ENCODE assay signal across 18 cellular contexts in the genomic region with DNA sequence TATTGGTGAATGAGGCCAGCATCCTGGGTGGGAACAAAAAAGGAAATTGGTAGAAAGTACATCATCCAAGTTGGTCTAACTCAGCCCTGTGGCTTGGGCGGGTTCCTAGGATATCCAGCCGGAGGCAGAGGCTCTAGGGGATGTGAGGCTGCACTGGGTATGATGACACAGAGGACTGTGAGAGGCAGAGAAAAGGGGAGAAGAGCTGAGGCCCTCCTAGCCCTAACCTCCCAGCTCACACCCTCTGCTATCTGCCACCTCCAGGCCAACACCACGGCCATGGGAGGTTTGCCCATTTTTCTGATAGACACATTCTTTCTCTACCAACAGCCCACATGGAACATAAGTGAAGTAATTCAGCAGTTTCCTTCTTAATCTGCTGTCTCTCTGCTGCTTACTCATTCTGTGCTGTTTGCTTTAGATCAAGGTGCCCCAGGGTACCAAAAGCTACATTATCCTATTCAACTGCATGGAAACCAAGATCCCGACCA.
A peak's percentile ranks its signal among the peaks of the same experiment; 100 is the strongest.
DNase-seq lines count a peak whose midpoint lies in the region; ATAC-seq and TF ChIP-seq lines count a peak whose summit lies in the region.
"Had no signal": no experiment of that assay in that cellular context is flagged by ENCODE, and none has a peak within 500 bp of the region (broad histone marks: within the 10 kb centered on the region; RNA-seq: fewer than 3 reads in every experiment).

No MANE protein-coding gene starts in this region.

- H3K27me3 ChIP-seq in IMR-90 (ENCODE audit: control insufficient read depth, insufficient read depth, low read length) = no peaks in the 10 kb centered on the region
- H3K27me3 ChIP-seq: colonic mucosa, esophagus squamous epithelium had no signal

- H3K23ac ChIP-seq in IMR-90 (ENCODE audit: low read depth, low read length) = no peak overlapping the region

- H4K20me1 ChIP-seq in IMR-90 (ENCODE audit: insufficient read depth, low read length) = no peaks in the 10 kb centered on the region
- no peaks in the 10 kb centered on the region for H4K20me1 ChIP-seq in OCI-LY7 (ENCODE audit: insufficient read depth, low read length)

- H4K91ac ChIP-seq in IMR-90 (ENCODE audit: insufficient read depth, low read depth, low read length) = no peak overlapping the region

- H2BK15ac ChIP-seq in IMR-90 (ENCODE audit: low read depth, low read length) = peak overlapping the region; percentile 49; the same call in 1 of the 3 replicates

- H2BK5ac ChIP-seq in IMR-90 (ENCODE audit: low read depth, low read length, poor library complexity, severe bottlenecking) = no peak overlapping the region

- no peaks in the 10 kb centered on the region for H3K79me2 ChIP-seq in OCI-LY7 (ENCODE audit: insufficient read depth, low read depth, low read length)

- H3K9me3 ChIP-seq in IMR-90 (ENCODE audit: control insufficient read depth, insufficient read depth, low read length) (peaks cover 3% of the 10 kb centered on the region), OCI-LY7 (ENCODE audit: low read length) (no peaks in the 10 kb centered on the region)
- H3K9me3 ChIP-seq: Caco-2, colonic mucosa, esophagus squamous epithelium had no signal

- peaks cover 19% of the 10 kb centered on the region for H3K9me1 ChIP-seq in IMR-90 (ENCODE audit: insufficient read depth, low read length)

- no peak overlapping the region for H4K5ac ChIP-seq in IMR-90 (ENCODE audit: low read depth, low read length)

- no peak overlapping the region for H2AK9ac ChIP-seq in IMR-90 (replicated peaks; ENCODE audit: low read depth, low read length, poor library complexity)

- H3K56ac ChIP-seq in IMR-90 (ENCODE audit: extremely low read depth, insufficient read depth, low read length) = no peak overlapping the region; the same call in 1 of the 2 replicates

- H3K4me3 ChIP-seq in IMR-90 (ENCODE audit: insufficient read depth, low read depth, low read length) (no peak overlapping the region), astrocyte of the spinal cord (ENCODE audit: low read depth, low read length) (no peak overlapping the region), OCI-LY7 (ENCODE audit: low read depth, low read length, poor library complexity, severe bottlenecking) (no peak overlapping the region)
- H3K4me3 ChIP-seq: colonic mucosa, esophagus squamous epithelium had no signal

- H3K36me3 ChIP-seq in IMR-90 (ENCODE audit: control insufficient read depth, insufficient read depth, low read length) = no peaks in the 10 kb centered on the region
- H3K36me3 ChIP-seq in OCI-LY7 (ENCODE audit: insufficient read depth, low read length) = no peaks in the 10 kb centered on the region
- H3K36me3 ChIP-seq: colonic mucosa, esophagus squamous epithelium had no signal

- peak; percentile 35 for DNase-seq in A172 (ENCODE audit: low spot score)
- peak; percentile 38 for DNase-seq in IMR-90
- DNase-seq in astrocyte of the spinal cord (ENCODE audit: low read depth, low spot score) = peak; percentile 67
- no peak for DNase-seq in left cardiac atrium
- no peak for DNase-seq in OCI-LY7 (ENCODE audit: low spot score)
- no peak for DNase-seq in NCI-H2107 (lab: John Stamatoyannopoulos, UW)
- no peak for DNase-seq in NCI-H1105 (lab: John Stamatoyannopoulos, UW)
- DNase-seq: ACHN; activated CD4-positive, CD25-positive, alpha-beta regulatory T cell treated with anti-CD3 and anti-CD28 coated beads, Interleukin-2, amount 50 U/mL, for 72 hours; Caco-2; colonic mucosa; esophagus squamous epithelium; KBM-7; NCI-H1694 treated with DMSO at 0.1 percent for 48 hours; NCI-H526; stimulated activated CD4-positive, alpha-beta T cell treated with anti-CD3 and anti-CD28 coated beads, Interleukin-4, amount 100 ng/mL, for 1 hour had no signal

- H3K79me1 ChIP-seq in IMR-90 (ENCODE audit: low read depth in 1 of 2, low read length in 2 of 2) = no peaks in the 10 kb centered on the region

- in situ Hi-C loops in IMR-90 (cut with MboI; ENCODE audit: low sequenced_read_pairs) (no loop called here), astrocyte of the spinal cord (cut with HindIII; ENCODE audit: low sequenced_read_pairs) (no loop called here)

- no peak overlapping the region for H3K4me2 ChIP-seq in IMR-90 (ENCODE audit: low read depth, low read length)
- no peak overlapping the region for H3K4me2 ChIP-seq in OCI-LY7 (ENCODE audit: low read length)

- intact Hi-C loops in IMR-90 (cut with micrococcal nuclease) (no loop called here), left cardiac atrium (cut with DNase I) (no loop called here), OCI-LY7 (cut with micrococcal nuclease; ENCODE audit: unreplicated experiment) (no loop called here)

- H3K4ac ChIP-seq in IMR-90 (ENCODE audit: low read depth, low read length) = no peak overlapping the region; the same call in 1 of the 2 replicates

- 0 out of 2 replicates have a peak overlapping the region, but pooled peaks have one; percentile 25 for H3K14ac ChIP-seq in IMR-90 (replicated peaks; ENCODE audit: low read depth, low read length)

- peak overlapping the region; percentile 59 for H2AFZ ChIP-seq in IMR-90 (replicated peaks; ENCODE audit: low read length, poor library complexity)
- H2AFZ ChIP-seq in OCI-LY7 (ENCODE audit: low read length) = no peak overlapping the region

- H3K18ac ChIP-seq in IMR-90 (ENCODE audit: low read depth, low read length) = peak overlapping the region; percentile 56; the same call in 1 of the 2 replicates

- BruUV-seq in IMR-90 (replicated peaks; lab: Mats Ljungman, UMichigan) (no TSS peak), OCI-LY7 (replicated peaks; lab: Mats Ljungman, UMichigan) (no TSS peak)

- no peak for TF ChIP-seq POLR2A in IMR-90 (IDR thresholded peaks at IDR 0.05; ENCODE audit: low read depth, low read length)

- H2BK120ac ChIP-seq in IMR-90 (ENCODE audit: low read depth, low read length) = peak overlapping the region; percentile 35; the same call in 1 of the 2 replicates

- ATAC-seq in IMR-90 (ENCODE audit: low read depth) (no peak), left cardiac atrium (peak; percentile 58 to 69), HG03342 (IDR thresholded peaks at IDR 0.05; ENCODE audit: unreplicated experiment) (no peak)
- ATAC-seq: Panc1 had no signal

- H4K8ac ChIP-seq in IMR-90 (ENCODE audit: low read depth in 2 of 2, low read length in 2 of 2) = no peak overlapping the region

- no CpG with 5 or more reads among the region's 4 CpGs for WGBS in IMR-90 (ENCODE audit: extremely low coverage in 2 of 2, insufficient read length in 1 of 2), 2 experiments

- no peaks in the 10 kb centered on the region; the same call in 1 of the 2 replicates for H3K9me2 ChIP-seq in OCI-LY7 (ENCODE audit: insufficient read depth, low read length)

- H3K9ac ChIP-seq in IMR-90 (ENCODE audit: low read depth, low read length) = no peak overlapping the region

- H3K4me1 ChIP-seq in IMR-90 (ENCODE audit: control insufficient read depth, insufficient read depth, low read length) (peaks cover 19% of the 10 kb centered on the region), OCI-LY7 (ENCODE audit: insufficient read depth, low read length, poor library complexity, severe bottlenecking) (no peaks in the 10 kb centered on the region)
- H3K4me1 ChIP-seq: colonic mucosa had no signal

- H2AK5ac ChIP-seq in IMR-90 (ENCODE audit: low read depth, low read length) = no peak overlapping the region; the same call in 1 of the 2 replicates

- POLR2A ChIA-PET in IMR-90 (lab: Charles Lee; ENCODE audit: unreplicated experiment) (no interaction called here), OCI-LY7 (lab: Charles Lee) (no interaction called here)

- CTCF ChIA-PET in IMR-90 (lab: Yijun Ruan, JAX) (no interaction called here), OCI-LY7 (lab: Charles Lee; ENCODE audit: unreplicated experiment) (no interaction called here)

- H2BK20ac ChIP-seq in IMR-90 (ENCODE audit: low read depth, low read length) = peak overlapping the region; percentile 48

- TF ChIP-seq RAD21 in IMR-90 (IDR thresholded peaks at IDR 0.05; ENCODE audit: low read length) = no peak

- dilution Hi-C loops in IMR-90 (cut with HindIII; ENCODE audit: low sequenced_read_pairs, unreplicated experiment) = no loop called here

- H3K27ac ChIP-seq in IMR-90 (ENCODE audit: insufficient read depth, low read length) (no peak overlapping the region), OCI-LY7 (ENCODE audit: low read depth, low read length, poor library complexity, severe bottlenecking) (no peak overlapping the region)
- H3K27ac ChIP-seq: colonic mucosa, esophagus squamous epithelium had no signal

- TF ChIP-seq CTCF in IMR-90 (conservative IDR thresholded peaks at IDR 0.05; ENCODE audit: low read depth, low read length) (no peak), astrocyte of the spinal cord (IDR thresholded peaks at IDR 0.05; ENCODE audit: low read depth, low read length) (no peak), OCI-LY7 (conservative IDR thresholded peaks at IDR 0.05; ENCODE audit: low read length) (no peak)

TF ChIP-seq in IMR-90, 13 proteins besides CTCF, POLR2A, EP300 and RAD21 (continues in another document):
- TF ChIP-seq MXI1 (IDR thresholded peaks at IDR 0.05; ENCODE audit: borderline replicate concordance, low read depth, low read length) (no peak), MAFK (IDR thresholded peaks at IDR 0.05; ENCODE audit: low read depth, low read length) (no peak), NFE2L2 (IDR thresholded peaks at IDR 0.05; ENCODE audit: low read depth, low read length) (no peak), CEBPB (IDR thresholded peaks at IDR 0.05; ENCODE audit: low read depth, low read length) (no peak), RCOR1 (IDR thresholded peaks at IDR 0.05; ENCODE audit: insufficient replicate concordance, low read length) (no peak), BHLHE40 (IDR thresholded peaks at IDR 0.05; ENCODE audit: low read depth, low read length) (no peak), FOS (IDR thresholded peaks at IDR 0.05; ENCODE audit: low read depth, low read length) (no peak), SMC3 (IDR thresholded peaks at IDR 0.05; ENCODE audit: low read depth, low read length) (no peak)
- TF ChIP-seq, protein P1, sequence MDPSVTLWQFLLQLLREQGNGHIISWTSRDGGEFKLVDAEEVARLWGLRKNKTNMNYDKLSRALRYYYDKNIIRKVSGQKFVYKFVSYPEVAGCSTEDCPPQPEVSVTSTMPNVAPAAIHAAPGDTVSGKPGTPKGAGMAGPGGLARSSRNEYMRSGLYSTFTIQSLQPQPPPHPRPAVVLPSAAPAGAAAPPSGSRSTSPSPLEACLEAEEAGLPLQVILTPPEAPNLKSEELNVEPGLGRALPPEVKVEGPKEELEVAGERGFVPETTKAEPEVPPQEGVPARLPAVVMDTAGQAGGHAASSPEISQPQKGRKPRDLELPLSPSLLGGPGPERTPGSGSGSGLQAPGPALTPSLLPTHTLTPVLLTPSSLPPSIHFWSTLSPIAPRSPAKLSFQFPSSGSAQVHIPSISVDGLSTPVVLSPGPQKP (IDR thresholded peaks at IDR 0.05; ENCODE audit: borderline replicate concordance, low read depth, low read length) = no peak
- TF ChIP-seq, protein P2, sequence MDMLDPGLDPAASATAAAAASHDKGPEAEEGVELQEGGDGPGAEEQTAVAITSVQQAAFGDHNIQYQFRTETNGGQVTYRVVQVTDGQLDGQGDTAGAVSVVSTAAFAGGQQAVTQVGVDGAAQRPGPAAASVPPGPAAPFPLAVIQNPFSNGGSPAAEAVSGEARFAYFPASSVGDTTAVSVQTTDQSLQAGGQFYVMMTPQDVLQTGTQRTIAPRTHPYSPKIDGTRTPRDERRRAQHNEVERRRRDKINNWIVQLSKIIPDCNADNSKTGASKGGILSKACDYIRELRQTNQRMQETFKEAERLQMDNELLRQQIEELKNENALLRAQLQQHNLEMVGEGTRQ (IDR thresholded peaks at IDR 0.05; ENCODE audit: low read depth, low read length) = no peak

Comparison
In these comparisons a context has a peak if more than half of its experiments do, and no peak if none do; other contexts are left out.
1. DNase-seq: peak in A172 (single experiment), IMR-90 (single experiment) and astrocyte of the spinal cord (single experiment); none in left cardiac atrium (single experiment), OCI-LY7 (single experiment), NCI-H2107 (single experiment) and NCI-H1105 (single experiment).
2. ATAC-seq: peak in left cardiac atrium (2 of 2); none in IMR-90 (single experiment) and HG03342 (single experiment).